Comparison of ENCODE assay signal across 12 cellular contexts in genomic region chr4:81314196-81314896, GRCh38.
DNase-seq lines count a peak whose midpoint lies in the region; ATAC-seq, FAIRE-seq and TF ChIP-seq lines count a peak whose summit lies in the region.
"Had no signal": no experiment of that assay in that cellular context is flagged by ENCODE, and none has a peak within 500 bp of the region (broad histone marks: within the 10 kb centered on the region; RNA-seq: fewer than 3 reads in every experiment).

No MANE protein-coding gene starts in this region.

- TF ChIP-seq EP300 in gastroesophageal sphincter (IDR thresholded peaks at IDR 0.05) (no peak), upper lobe of left lung (IDR thresholded peaks at IDR 0.05) (peak in 2 of 4 donors; percentile 50 to 80)

- TF ChIP-seq POLR2A in gastroesophageal sphincter (IDR thresholded peaks at IDR 0.05) (no peak), upper lobe of left lung (IDR thresholded peaks at IDR 0.05) (no peak)

- H3K9me3 ChIP-seq in gastroesophageal sphincter = no peaks in the 10 kb centered on the region
- H3K9me3 ChIP-seq in upper lobe of left lung = no peaks in the 10 kb centered on the region
- H3K9me3 ChIP-seq: prostate gland, SK-N-SH had no signal

- 36 to 53% methylated on average over 5 to 6 of the region's 6 CpGs for WGBS in gastroesophageal sphincter (ENCODE audit: low coverage in 1 of 2), 2 donors
- WGBS in upper lobe of left lung, 2 donors = 47% methylated on average over 6 of the region's 6 CpGs

- H3K4me3 ChIP-seq in gastroesophageal sphincter = no peak overlapping the region
- H3K4me3 ChIP-seq in upper lobe of left lung = no peak overlapping the region
- H3K4me3 ChIP-seq: prostate gland had no signal

- peak; percentile 5 for DNase-seq in NCI-H2107 treated with DMSO at 0.1 percent for 48 hours (lab: John Stamatoyannopoulos, UW; ENCODE audit: unreplicated experiment)
- DNase-seq in NCI-H2107 (lab: John Stamatoyannopoulos, UW) = no peak
- DNase-seq in NCI-H82 treated with DMSO at 0.1 percent for 48 hours (lab: John Stamatoyannopoulos, UW; ENCODE audit: unreplicated experiment) = peak; percentile 33
- peak in 1 of 2 donors; percentile 43 for DNase-seq in upper lobe of left lung
- no peak for DNase-seq in HTR-8/SVneo (ENCODE audit: insufficient read length, low spot score)
- DNase-seq in NCI-H446 treated with DMSO at 0.1 percent for 48 hours (lab: John Stamatoyannopoulos, UW) = no peak
- DNase-seq: 8988T, SK-N-SH had no signal

- no peaks in the 10 kb centered on the region for H3K27me3 ChIP-seq in gastroesophageal sphincter
- H3K27me3 ChIP-seq in upper lobe of left lung = no peaks in the 10 kb centered on the region

- H3K4me1 ChIP-seq in gastroesophageal sphincter (peaks cover 0 to 10% (median 6%) of the 10 kb centered on the region in 3 donors), upper lobe of left lung (no peaks in the 10 kb centered on the region)
- H3K4me1 ChIP-seq: prostate gland had no signal

- peak; percentile 34 for ATAC-seq in gastroesophageal sphincter
- peak; percentile 39 to 83 for ATAC-seq in upper lobe of left lung (ENCODE audit: low FRiP score in 2 of 2)
- ATAC-seq in HG02610 (IDR thresholded peaks at IDR 0.05; ENCODE audit: unreplicated experiment) = no peak

- no peak overlapping the region for H3K27ac ChIP-seq in gastroesophageal sphincter
- H3K27ac ChIP-seq in upper lobe of left lung = peak overlapping the region in 3 of 4 donors; percentile 13 to 49 (median 44)
- H3K27ac ChIP-seq: prostate gland had no signal

- H3K36me3 ChIP-seq in gastroesophageal sphincter (no peaks in the 10 kb centered on the region), upper lobe of left lung (no peaks in the 10 kb centered on the region)
- H3K36me3 ChIP-seq: prostate gland had no signal

- no peak for FAIRE-seq in HTR-8/SVneo (lab: Jason Lieb, UNC)
- FAIRE-seq: H1 had no signal

- TF ChIP-seq CTCF in gastroesophageal sphincter (IDR thresholded peaks at IDR 0.05) = no peak
- no peak for TF ChIP-seq CTCF in upper lobe of left lung (IDR thresholded peaks at IDR 0.05)

Comparison
In these comparisons a context has a peak if more than half of its experiments do, and no peak if none do; other contexts are left out.
1. DNase-seq: peak in NCI-H2107 treated with DMSO at 0.1 percent for 48 hours (single experiment) and NCI-H82 treated with DMSO at 0.1 percent for 48 hours (single experiment); none in NCI-H2107 (single experiment), HTR-8/SVneo (single experiment) and NCI-H446 treated with DMSO at 0.1 percent for 48 hours (single experiment).
2. H3K27ac ChIP-seq: peak in upper lobe of left lung (3 of 4); none in gastroesophageal sphincter (0 of 4).